ENCODE assay signal across 8 cellular contexts in the genomic region with DNA sequence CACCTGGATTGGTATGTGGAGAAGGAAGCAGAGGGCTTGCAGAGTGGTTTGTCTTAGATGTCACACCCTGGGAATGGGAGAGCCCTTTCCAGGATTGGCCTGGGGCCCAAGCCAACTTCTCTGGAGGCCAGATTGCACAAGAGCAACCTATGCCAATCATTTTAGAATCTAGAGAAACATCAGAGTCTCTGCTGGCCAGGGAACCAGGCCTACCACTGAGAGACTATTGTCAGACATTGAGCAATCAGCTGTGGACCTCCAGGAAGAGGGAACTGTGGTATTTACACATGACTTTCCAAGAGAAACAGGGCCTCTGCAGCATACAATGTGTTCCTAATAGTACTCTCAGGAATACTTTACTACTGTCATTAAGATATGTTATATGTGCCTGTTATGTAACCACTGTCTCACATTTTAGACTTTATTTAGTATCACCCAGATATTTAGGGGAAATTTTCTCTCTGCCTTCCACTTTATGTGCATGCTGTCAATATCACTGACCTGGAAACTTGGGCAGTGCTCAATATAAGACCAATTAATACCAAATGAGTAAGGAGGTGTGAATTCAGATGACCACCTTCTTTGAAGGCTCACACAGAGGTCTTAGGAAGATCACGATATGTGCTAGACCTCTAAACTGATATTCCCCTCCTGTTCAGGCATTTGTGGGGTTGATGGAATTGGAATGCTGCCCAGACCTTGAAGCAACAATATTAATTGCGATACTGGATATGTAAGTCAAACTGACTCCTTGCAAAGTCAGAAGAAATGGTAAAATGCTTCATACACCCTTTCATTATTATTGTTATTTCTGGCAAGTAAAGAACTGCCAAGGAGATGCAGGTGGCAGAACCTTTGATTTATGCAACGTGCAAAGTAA. TPM values are rescaled to one million over a fixed set of nuclear protein-coding genes. Genes with fewer than 3 reads are reported as not detected.
DNase-seq lines count a peak whose midpoint lies in the region; TF ChIP-seq lines count a peak whose summit lies in the region.

No MANE protein-coding gene starts in this region.

- H3K4me1 ChIP-seq in left ventricle myocardium inferior: peaks cover 18% of the 10 kb centered on the region
- peaks cover 13 to 43% (median 19%) of the 10 kb centered on the region in 4 donors for H3K4me1 ChIP-seq in stomach

- H3K36me3 Mint-ChIP-seq in activated CD4-positive, alpha-beta memory T cell treated with anti-CD3 and anti-CD28 coated beads, Interleukin-2, amount 10 ng/mL, durations not matched to agents 7 days and 5 days (ENCODE audit: low read depth): no peaks in the 10 kb centered on the region

- no peak for TF ChIP-seq EP300 in stomach (IDR thresholded peaks at IDR 0.05)

- no peaks in the 10 kb centered on the region for H3K4me1 Mint-ChIP-seq in activated CD4-positive, alpha-beta memory T cell treated with anti-CD3 and anti-CD28 coated beads, Interleukin-2, amount 10 ng/mL, durations not matched to agents 7 days and 5 days

- TF ChIP-seq CTCF in left ventricle myocardium inferior (IDR thresholded peaks at IDR 0.05; ENCODE audit: borderline replicate concordance) (no peak), stomach (IDR thresholded peaks at IDR 0.05) (no peak)

- no peak for TF ChIP-seq POLR2A in stomach (IDR thresholded peaks at IDR 0.05)

- H3K4me3 Mint-ChIP-seq in activated CD4-positive, alpha-beta memory T cell treated with anti-CD3 and anti-CD28 coated beads, Interleukin-2, amount 10 ng/mL, durations not matched to agents 7 days and 5 days: no peak overlapping the region

- no peak overlapping the region for H3K27ac Mint-ChIP-seq in activated CD4-positive, alpha-beta memory T cell treated with anti-CD3 and anti-CD28 coated beads, Interleukin-2, amount 10 ng/mL, durations not matched to agents 7 days and 5 days

- CTCF ChIA-PET in activated CD4-positive, alpha-beta memory T cell treated with anti-CD3 and anti-CD28 coated beads, Interleukin-2, amount 10 ng/mL, durations not matched to agents 7 days and 5 days (lab: Charles Lee): no interaction called here

- H3K27me3 Mint-ChIP-seq in activated CD4-positive, alpha-beta memory T cell treated with anti-CD3 and anti-CD28 coated beads, Interleukin-2, amount 10 ng/mL, durations not matched to agents 7 days and 5 days: no peaks in the 10 kb centered on the region

- intact Hi-C loops in left ventricle myocardium inferior (cut with micrococcal nuclease) (no loop called here), stomach (cut with DNase I; ENCODE audit: low total_unique reads) (no loop called here)

- H3K9me3 ChIP-seq in left ventricle myocardium inferior (replicated peaks): peaks cover 6% of the 10 kb centered on the region
- no peaks in the 10 kb centered on the region for H3K9me3 ChIP-seq in stomach

- no peak overlapping the region for H3K4me3 ChIP-seq in left ventricle myocardium inferior
- no peak overlapping the region for H3K4me3 ChIP-seq in stomach

- H3K27ac ChIP-seq in left ventricle myocardium inferior (replicated peaks) (peak overlapping the region; percentile 12), stomach (peak overlapping the region; percentile 22 to 71 (median 55))

- DNase-seq in HuH-7.5 (ENCODE audit: low spot score) (peak; percentile 72), SW480 (ENCODE audit: low spot score) (peak; percentile 21), left ventricle myocardium inferior (peak; percentile 66), stomach (peak; percentile 86), DMS114 treated with DMSO at 0.1 percent for 48 hours (lab: John Stamatoyannopoulos, UW; ENCODE audit: unreplicated experiment) (no peak), NCI-H524 treated with DMSO at 0.1 percent for 48 hours (lab: John Stamatoyannopoulos, UW) (no peak)
- DNase-seq in activated CD4-positive, alpha-beta memory T cell treated with anti-CD3 and anti-CD28 coated beads, Interleukin-2, amount 10 ng/mL, durations not matched to agents 7 days and 5 days: no peak
- no peak for DNase-seq in stimulated activated CD4-positive, alpha-beta T cell treated with anti-CD3 and anti-CD28 coated beads, Interleukin-4, amount 100 ng/mL, for 4 hours

- no peaks in the 10 kb centered on the region for H3K36me3 ChIP-seq in left ventricle myocardium inferior
- H3K36me3 ChIP-seq in stomach: no peaks in the 10 kb centered on the region

- 27 to 67% (median 37%) methylated on average over 3 of the region's 3 CpGs for WGBS in stomach, 5 donors

- peaks cover 7% of the 10 kb centered on the region for H3K9me3 Mint-ChIP-seq in activated CD4-positive, alpha-beta memory T cell treated with anti-CD3 and anti-CD28 coated beads, Interleukin-2, amount 10 ng/mL, durations not matched to agents 7 days and 5 days

- POLR2A ChIA-PET in activated CD4-positive, alpha-beta memory T cell treated with anti-CD3 and anti-CD28 coated beads, Interleukin-2, amount 10 ng/mL, durations not matched to agents 7 days and 5 days (lab: Charles Lee): no interaction called here

- H3K27me3 ChIP-seq in left ventricle myocardium inferior (ENCODE audit: low read depth): no peaks in the 10 kb centered on the region
- H3K27me3 ChIP-seq in stomach: no peaks in the 10 kb centered on the region

RNA-seq across cellular contexts. Expression of a gene that starts 20.5 kb away (rescaled TPM):
- total RNA-seq in left ventricle myocardium inferior (0.60 TPM), stomach (10 to 100 TPM in 1 of 5 donors, 1 to 10 TPM in 2, under 1 TPM in 1, not detected in 1; 0.45 to 23.3 (median 7.4) TPM)
- 10 to 100 TPM in 1 of 3 donors, 1 to 10 TPM in 2; 7.1 to 11.0 (median 8.9) TPM for polyA plus RNA-seq in stomach
- 10 to 100 TPM; 12.2 to 16.8 TPM for total RNA-seq in activated CD4-positive, alpha-beta memory T cell treated with anti-CD3 and anti-CD28 coated beads, Interleukin-2, amount 10 ng/mL, durations not matched to agents 7 days and 5 days

RNA-seq across cellular contexts. Expression of a gene that starts 50.9 kb away (rescaled TPM):
- total RNA-seq in left ventricle myocardium inferior (6.8 TPM), stomach (10 to 100 TPM in 3 of 5 donors, 1 to 10 TPM in 2; 1.7 to 51.3 (median 11.1) TPM)
- polyA plus RNA-seq in stomach: 1 to 10 TPM; 4.4 to 8.8 (median 5.3) TPM
- 10 to 100 TPM; 17.0 to 19.0 TPM for total RNA-seq in activated CD4-positive, alpha-beta memory T cell treated with anti-CD3 and anti-CD28 coated beads, Interleukin-2, amount 10 ng/mL, durations not matched to agents 7 days and 5 days

Comparison
In these comparisons a context has a peak if more than half of its experiments do, and no peak if none do; other contexts are left out.
1. DNase-seq: peak in HuH-7.5 (single experiment), SW480 (single experiment), left ventricle myocardium inferior (single experiment) and stomach (single experiment); none in activated CD4-positive, alpha-beta memory T cell treated with anti-CD3 and anti-CD28 coated beads, Interleukin-2, amount 10 ng/mL, durations not matched to agents 7 days and 5 days (single experiment), stimulated activated CD4-positive, alpha-beta T cell treated with anti-CD3 and anti-CD28 coated beads, Interleukin-4, amount 100 ng/mL, for 4 hours (0 of 2), DMS114 treated with DMSO at 0.1 percent for 48 hours (single experiment) and NCI-H524 treated with DMSO at 0.1 percent for 48 hours (single experiment).